In genomic region chr12:107622005-107622404, GRCh38 we compare ENCODE assay signal across 8 cellular contexts.
DNase-seq lines count a peak whose midpoint lies in the region; ATAC-seq and TF ChIP-seq lines count a peak whose summit lies in the region.

No MANE protein-coding gene starts in this region.

- DNase-seq in heart left ventricle (no peak), right atrium auricular region (ENCODE audit: low spot score) (no peak), NB4 (ENCODE audit: low read depth) (peak; percentile 59), endodermal cell (peak; percentile 87), thyroid gland (no peak), caudate nucleus (lab: John Stamatoyannopoulos, UW) (no peak)

- H3K4me3 Mint-ChIP-seq in endodermal cell: no peak overlapping the region

- H3K4me1 ChIP-seq in heart left ventricle (no peaks in the 10 kb centered on the region), right atrium auricular region (no peaks in the 10 kb centered on the region), endodermal cell (ENCODE audit: control insufficient read depth, insufficient read depth, low read length) (no peaks in the 10 kb centered on the region), thyroid gland (peaks cover 0 to 6% of the 10 kb centered on the region in 2 donors)

- H3K36me3 ChIP-seq in heart left ventricle (no peaks in the 10 kb centered on the region), right atrium auricular region (no peaks in the 10 kb centered on the region), endodermal cell (ENCODE audit: control insufficient read depth, insufficient read depth, low read length) (no peaks in the 10 kb centered on the region), thyroid gland (peaks cover 5 to 7% of the 10 kb centered on the region in 2 donors)

- no peak overlapping the region for H3K27ac ChIP-seq in heart left ventricle
- H3K27ac ChIP-seq in right atrium auricular region: no peak overlapping the region
- no peak overlapping the region for H3K27ac ChIP-seq in endodermal cell (ENCODE audit: low read depth, low read length)
- no peak overlapping the region for H3K27ac ChIP-seq in thyroid gland
- no peak overlapping the region for H3K27ac ChIP-seq in caudate nucleus (ENCODE audit: low read depth, low read length)

- peaks cover 16% of the 10 kb centered on the region for H3K9me3 Mint-ChIP-seq in endodermal cell

- H3K27me3 ChIP-seq in heart left ventricle: peaks cover 0 to 8% (median 0%) of the 10 kb centered on the region in 9 donors
- no peaks in the 10 kb centered on the region for H3K27me3 ChIP-seq in right atrium auricular region
- H3K27me3 ChIP-seq in endodermal cell (ENCODE audit: control insufficient read depth, insufficient read depth, low read length, poor library complexity, severe bottlenecking): peaks cover 4% of the 10 kb centered on the region
- no peaks in the 10 kb centered on the region for H3K27me3 ChIP-seq in thyroid gland

- no peaks in the 10 kb centered on the region for H3K4me1 Mint-ChIP-seq in endodermal cell

- no peak overlapping the region for H3K27ac Mint-ChIP-seq in endodermal cell

- intact Hi-C loops in heart left ventricle (cut with DNase I) (no loop called here), thyroid gland (cut with DNase I) (no loop called here)

- H3K9me3 ChIP-seq in heart left ventricle (peaks cover 0 to 13% (median 0%) of the 10 kb centered on the region in 12 donors), right atrium auricular region (peaks cover 0 to 14% of the 10 kb centered on the region in 2 donors), endodermal cell (ENCODE audit: control insufficient read depth, low read length) (peaks cover 13% of the 10 kb centered on the region), thyroid gland (no peaks in the 10 kb centered on the region)

- peaks cover 3% of the 10 kb centered on the region for H3K27me3 Mint-ChIP-seq in endodermal cell (ENCODE audit: insufficient read depth)

- H3K4me3 ChIP-seq in heart left ventricle (no peak overlapping the region), right atrium auricular region (no peak overlapping the region), NB4 (ENCODE audit: low read depth, low read length) (no peak overlapping the region), endodermal cell (ENCODE audit: low read length) (no peak overlapping the region), thyroid gland (replicated peaks in 1 of 3) (no peak overlapping the region)

- TF ChIP-seq CTCF in heart left ventricle (IDR thresholded peaks at IDR 0.05): peak in 10 of 12 donors; percentile 16 to 48 (median 38)
- TF ChIP-seq CTCF in right atrium auricular region (IDR thresholded peaks at IDR 0.05): peak in 1 of 2 donors; percentile 44
- peak; percentile 90 for TF ChIP-seq CTCF in NB4 (IDR thresholded peaks at IDR 0.05; ENCODE audit: low read depth, low read length)
- TF ChIP-seq CTCF in endodermal cell (conservative IDR thresholded peaks at IDR 0.05): peak; percentile 77
- peak in 5 of 6 experiments; percentile 13 to 58 (median 48) for TF ChIP-seq CTCF in thyroid gland (IDR thresholded peaks at IDR 0.05)

- no peak for TF ChIP-seq POLR2A in heart left ventricle (IDR thresholded peaks at IDR 0.05)
- TF ChIP-seq POLR2A in NB4 (IDR thresholded peaks at IDR 0.05; ENCODE audit: extremely low read depth, insufficient read length): no peak
- TF ChIP-seq POLR2A in thyroid gland (IDR thresholded peaks at IDR 0.05): no peak

- H3K36me3 Mint-ChIP-seq in endodermal cell (ENCODE audit: low read depth): no peaks in the 10 kb centered on the region

- H3K9ac ChIP-seq in endodermal cell (ENCODE audit: extremely low read depth, low read length, poor library complexity, severe bottlenecking): no peak overlapping the region

- no peak for ATAC-seq in heart left ventricle
- ATAC-seq in GM21390 (IDR thresholded peaks at IDR 0.05; ENCODE audit: unreplicated experiment): no peak
- no peak for ATAC-seq in HG02642 (IDR thresholded peaks at IDR 0.05; ENCODE audit: poor library complexity, unreplicated experiment)

- WGBS in heart left ventricle, 4 donors: 43 to 53% (median 50%) methylated on average over 8 of the region's 8 CpGs
- WGBS in endodermal cell (ENCODE audit: insufficient coverage in 1 of 2, insufficient read length in 1 of 2), 2 experiments: 82 to 84% methylated on average over 1 to 8 of the region's 8 CpGs
- 70 to 72% methylated on average over 8 of the region's 8 CpGs for WGBS in thyroid gland, 2 donors

Comparison
In these comparisons a context has a peak if more than half of its experiments do, and no peak if none do; other contexts are left out.
1. DNase-seq: peak in NB4 (single experiment) and endodermal cell (single experiment); none in heart left ventricle (0 of 5), right atrium auricular region (single experiment), thyroid gland (0 of 2) and caudate nucleus (0 of 61).